ENCODE assay signal across 8 cellular contexts in the genomic region with DNA sequence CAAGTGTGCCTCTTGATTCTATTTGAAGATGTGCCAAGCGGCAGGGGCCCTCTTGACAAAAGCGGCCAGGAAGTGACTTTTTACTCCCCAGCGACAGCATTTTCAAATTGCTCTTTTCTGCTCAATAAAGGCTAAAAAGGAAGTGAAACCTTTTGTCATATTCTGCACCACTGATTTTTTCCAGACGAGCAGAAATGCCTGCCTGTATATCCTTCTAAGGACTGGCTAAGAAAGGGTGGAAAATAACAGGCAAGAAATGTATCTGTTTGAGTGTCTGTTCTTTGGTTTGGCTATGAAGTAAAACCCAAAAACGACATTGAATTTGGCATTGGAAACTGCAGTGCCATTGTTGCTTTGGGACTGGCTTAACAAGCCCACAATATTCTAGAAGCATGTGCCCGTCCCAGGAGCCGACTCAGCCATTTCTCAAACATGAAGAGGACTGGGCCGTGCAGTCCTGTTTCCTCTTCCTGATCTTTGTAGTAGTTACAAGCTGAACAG. TPM values are rescaled to one million over a fixed set of nuclear protein-coding genes. Genes with fewer than 3 reads are reported as not detected.
DNase-seq lines count a peak whose midpoint lies in the region; ATAC-seq and TF ChIP-seq lines count a peak whose summit lies in the region.

No MANE protein-coding gene starts in this region.

- H3K27me3 ChIP-seq in A673 (replicated peaks; ENCODE audit: insufficient read depth, low read depth, low read length, poor library complexity) (peaks cover 12% of the 10 kb centered on the region), parathyroid adenoma (ENCODE audit: control insufficient read depth, insufficient read depth, low read length) (no peaks in the 10 kb centered on the region)

- intact Hi-C loops in A673 (cut with micrococcal nuclease; ENCODE audit: unreplicated experiment), result loop anchor here (1.0 kb wide), 1 partner anchor 25 kb away; a partner anchor contains a TSS

- ATAC-seq in GM18909 (IDR thresholded peaks at IDR 0.05; ENCODE audit: poor library complexity, unreplicated experiment), result peak; percentile 57
- ATAC-seq in HG03520 (IDR thresholded peaks at IDR 0.05; ENCODE audit: unreplicated experiment), result peak; percentile 39
- no peak for ATAC-seq in omental fat pad (ENCODE audit: low FRiP score)

- no peak for TF ChIP-seq CTCF in A673 (conservative IDR thresholded peaks at IDR 0.05; ENCODE audit: low read depth, low read length)
- TF ChIP-seq CTCF in parathyroid adenoma (IDR thresholded peaks at IDR 0.05), result no peak
- no peak for TF ChIP-seq CTCF in omental fat pad (IDR thresholded peaks at IDR 0.05)

- H3K27ac ChIP-seq in A673 (ENCODE audit: low read depth, low read length, poor library complexity, severe bottlenecking) (peak overlapping the region; percentile 44), parathyroid adenoma (peak overlapping the region; percentile 9)

- H3K9me3 ChIP-seq in A673 (ENCODE audit: low read depth, low read length, poor library complexity, severe bottlenecking), result no peaks in the 10 kb centered on the region
- H3K9me3 ChIP-seq in parathyroid adenoma (ENCODE audit: control insufficient read depth, low read length), result no peaks in the 10 kb centered on the region

- H3K4me2 ChIP-seq in parathyroid adenoma (ENCODE audit: low read length), result peak overlapping the region; percentile 9

- H3K36me3 ChIP-seq in A673 (ENCODE audit: insufficient read depth, low read length, poor library complexity, severe bottlenecking) (no peaks in the 10 kb centered on the region), parathyroid adenoma (ENCODE audit: control insufficient read depth, insufficient read depth, low read length) (no peaks in the 10 kb centered on the region)

- POLR2A ChIA-PET in A673 (lab: Charles Lee; ENCODE audit: low non-redundant PET), result no interaction called here

- peaks cover 17% of the 10 kb centered on the region for H3K4me1 ChIP-seq in A673 (ENCODE audit: insufficient read depth, low read length, poor library complexity, severe bottlenecking)
- no peaks in the 10 kb centered on the region for H3K4me1 ChIP-seq in parathyroid adenoma

- H2AFZ ChIP-seq in parathyroid adenoma, result no peak overlapping the region

- no peak overlapping the region for H3K9ac ChIP-seq in parathyroid adenoma

- CTCF ChIA-PET in A673 (lab: Charles Lee), result no interaction called here

- DNase-seq in A673 (ENCODE audit: low spot score) (peak; percentile 87), HCEC 1CT (no peak), omental fat pad (ENCODE audit: low spot score) (no peak), NCI-H1694 (lab: John Stamatoyannopoulos, UW) (no peak)
- peak; percentile 23 for DNase-seq in activated naive CD4-positive, alpha-beta T cell treated with Interleukin-2 at 50 U/mL for 16 hours

- H3K79me2 ChIP-seq in parathyroid adenoma, result no peaks in the 10 kb centered on the region

- H3K4me3 ChIP-seq in A673 (ENCODE audit: low read depth, low read length, poor library complexity, severe bottlenecking), result no peak overlapping the region
- H3K4me3 ChIP-seq in parathyroid adenoma (ENCODE audit: low read depth, low read length), result no peak overlapping the region

- no TSS peak for BruUV-seq in A673 (replicated peaks; lab: Mats Ljungman, UMichigan)

RNA-seq across cellular contexts. Expression of a gene that starts 25.5 kb away (rescaled TPM):
- total RNA-seq in A673 (2021), result 975 and 1,093 TPM in 2 replicates
- 1,000 to 10,000 TPM; 3,948 to 5,890 (median 5,138) TPM for total RNA-seq in omental fat pad

RNA-seq across cellular contexts. Expression of a gene that starts 44.1 kb away (rescaled TPM):
- total RNA-seq in A673 (2021), result not detected in 2 replicates
- total RNA-seq in omental fat pad, result not detected

Comparison
In these comparisons a context has a peak if more than half of its experiments do, and no peak if none do; other contexts are left out.
1. DNase-seq: peak in A673 (single experiment) and activated naive CD4-positive, alpha-beta T cell treated with Interleukin-2 at 50 U/mL for 16 hours (single experiment); none in HCEC 1CT (single experiment), omental fat pad (single experiment) and NCI-H1694 (single experiment).